In the genomic region with DNA sequence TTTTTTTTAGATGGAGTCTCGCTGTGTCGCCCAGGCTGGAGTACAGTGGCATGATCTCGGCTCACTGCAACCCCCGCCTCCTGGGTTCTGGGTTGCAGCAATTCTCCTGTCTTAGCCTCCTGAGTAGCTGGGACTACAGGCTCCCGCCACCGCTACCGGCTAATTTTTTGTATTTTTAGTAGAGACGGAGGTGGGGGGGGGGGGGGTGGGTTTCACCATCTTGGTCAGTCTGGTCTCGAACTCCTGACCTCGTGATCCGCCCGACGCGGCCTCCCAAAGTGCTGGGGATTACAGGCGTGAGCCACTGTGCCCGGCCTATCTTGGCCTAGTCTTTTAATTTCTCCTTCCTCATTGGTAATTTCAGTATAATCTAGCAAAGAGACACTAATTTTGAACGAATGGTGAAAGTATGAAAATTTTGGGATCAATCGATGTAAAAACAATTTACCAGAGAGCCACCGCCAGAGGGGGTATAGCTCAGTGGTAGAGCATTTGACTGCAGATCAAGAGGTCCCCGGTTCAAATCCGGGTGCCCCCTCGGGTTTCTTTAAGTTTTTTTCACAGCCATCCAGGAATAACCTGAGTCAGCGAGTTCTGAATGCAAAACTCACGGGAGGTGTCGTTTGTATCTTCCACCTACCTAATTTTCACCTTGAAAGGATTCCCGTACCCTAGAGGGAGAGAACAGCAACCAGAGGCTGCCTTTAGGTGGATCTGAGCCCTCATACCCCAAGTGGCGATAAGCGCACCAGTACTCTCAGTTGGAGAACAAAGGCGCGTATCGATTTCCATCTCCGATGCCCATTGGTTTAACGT, we compare ENCODE assay signal across 1 cellular context.
TF ChIP-seq lines count a peak whose summit lies in the region.

No MANE protein-coding gene starts in this region.

TF ChIP-seq in GM12878, 131 proteins besides CTCF, POLR2A, EP300 and RAD21 (continues in another document):
- TF ChIP-seq YY1 (IDR thresholded peaks at IDR 0.05; ENCODE audit: low read depth, low read length) (peak; percentile 32; the same call in 1 of the 2 replicates), ZBED1 (IDR thresholded peaks at IDR 0.05; ENCODE audit: borderline replicate concordance) (no peak), BHLHE40 (IDR thresholded peaks at IDR 0.05; ENCODE audit: borderline replicate concordance in 1 of 2, low read depth in 2 of 2, low read length in 1 of 2) (0 out of 4 replicates have a peak, but pooled peaks of 1 of the 2 experiments have one; percentile 7), ETV6 (conservative IDR thresholded peaks at IDR 0.05 in 1 of 2, IDR thresholded peaks at IDR 0.05 in 1 of 2; ENCODE audit: borderline replicate concordance in 1 of 2, low read depth in 1 of 2) (no peak), SMAD5 (IDR thresholded peaks at IDR 0.05; ENCODE audit: low read depth) (no peak), ZNF217 (IDR thresholded peaks at IDR 0.05) (peak; percentile 94), SMAD1 (IDR thresholded peaks at IDR 0.05; ENCODE audit: low read depth, partially characterized antibody) (no peak), CHD1 (IDR thresholded peaks at IDR 0.05; ENCODE audit: low read depth, low read length) (no peak), BMI1 (IDR thresholded peaks at IDR 0.05; ENCODE audit: borderline replicate concordance) (no peak), RBBP5 (conservative IDR thresholded peaks at IDR 0.05) (no peak), CREM (IDR thresholded peaks at IDR 0.05; ENCODE audit: low read depth) (no peak), RB1 (IDR thresholded peaks at IDR 0.05; ENCODE audit: borderline replicate concordance) (no peak), GATAD2B (conservative IDR thresholded peaks at IDR 0.05; ENCODE audit: low read depth) (no peak), NBN (IDR thresholded peaks at IDR 0.05) (peak; percentile 30; the same call in 1 of the 2 replicates), TAF1 (IDR thresholded peaks at IDR 0.05; ENCODE audit: borderline replicate concordance, low read depth, low read length) (no peak), ZNF592 (IDR thresholded peaks at IDR 0.05) (no peak), POLR2AphosphoS2 (IDR thresholded peaks at IDR 0.05; ENCODE audit: low read depth, low read length) (no peak), MXI1 (IDR thresholded peaks at IDR 0.05; ENCODE audit: low read depth, low read length) (no peak), SMC3 (IDR thresholded peaks at IDR 0.05; ENCODE audit: borderline replicate concordance, low read length) (no peak), IRF3 (IDR thresholded peaks at IDR 0.05) (no peak), FOXK2 (IDR thresholded peaks at IDR 0.05) (no peak), SPI1 (IDR thresholded peaks at IDR 0.05; ENCODE audit: borderline replicate concordance, insufficient read depth, low read depth, low read length) (no peak), HDGF (IDR thresholded peaks at IDR 0.05) (no peak), ELK1 (IDR thresholded peaks at IDR 0.05; ENCODE audit: low read depth, low read length) (no peak), SUZ12 (IDR thresholded peaks at IDR 0.05; ENCODE audit: unreplicated experiment) (no peak), NR2C2 (IDR thresholded peaks at IDR 0.05; ENCODE audit: borderline replicate concordance, control insufficient read depth, insufficient read length, low read depth) (no peak), HDAC2 (IDR thresholded peaks at IDR 0.05) (no peak), ZZZ3 (IDR thresholded peaks at IDR 0.05; ENCODE audit: control insufficient read depth, insufficient read length, low read depth) (no peak), SUPT20H (IDR thresholded peaks at IDR 0.05; ENCODE audit: borderline replicate concordance, control insufficient read depth, low read depth, low read length) (no peak), MEF2A (IDR thresholded peaks at IDR 0.05; ENCODE audit: insufficient read depth, low read depth, low read length) (0 out of 2 replicates have a peak, but pooled peaks have one; percentile 43), PKNOX1 (IDR thresholded peaks at IDR 0.05) (no peak)
- TF ChIP-seq, protein P1, sequence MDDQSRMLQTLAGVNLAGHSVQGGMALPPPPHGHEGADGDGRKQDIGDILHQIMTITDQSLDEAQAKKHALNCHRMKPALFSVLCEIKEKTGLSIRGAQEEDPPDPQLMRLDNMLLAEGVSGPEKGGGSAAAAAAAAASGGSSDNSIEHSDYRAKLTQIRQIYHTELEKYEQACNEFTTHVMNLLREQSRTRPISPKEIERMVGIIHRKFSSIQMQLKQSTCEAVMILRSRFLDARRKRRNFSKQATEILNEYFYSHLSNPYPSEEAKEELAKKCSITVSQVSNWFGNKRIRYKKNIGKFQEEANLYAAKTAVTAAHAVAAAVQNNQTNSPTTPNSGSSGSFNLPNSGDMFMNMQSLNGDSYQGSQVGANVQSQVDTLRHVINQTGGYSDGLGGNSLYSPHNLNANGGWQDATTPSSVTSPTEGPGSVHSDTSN (IDR thresholded peaks at IDR 0.05; ENCODE audit: insufficient replicate concordance, low read depth, low read length): no peak
- TF ChIP-seq, protein P2, sequence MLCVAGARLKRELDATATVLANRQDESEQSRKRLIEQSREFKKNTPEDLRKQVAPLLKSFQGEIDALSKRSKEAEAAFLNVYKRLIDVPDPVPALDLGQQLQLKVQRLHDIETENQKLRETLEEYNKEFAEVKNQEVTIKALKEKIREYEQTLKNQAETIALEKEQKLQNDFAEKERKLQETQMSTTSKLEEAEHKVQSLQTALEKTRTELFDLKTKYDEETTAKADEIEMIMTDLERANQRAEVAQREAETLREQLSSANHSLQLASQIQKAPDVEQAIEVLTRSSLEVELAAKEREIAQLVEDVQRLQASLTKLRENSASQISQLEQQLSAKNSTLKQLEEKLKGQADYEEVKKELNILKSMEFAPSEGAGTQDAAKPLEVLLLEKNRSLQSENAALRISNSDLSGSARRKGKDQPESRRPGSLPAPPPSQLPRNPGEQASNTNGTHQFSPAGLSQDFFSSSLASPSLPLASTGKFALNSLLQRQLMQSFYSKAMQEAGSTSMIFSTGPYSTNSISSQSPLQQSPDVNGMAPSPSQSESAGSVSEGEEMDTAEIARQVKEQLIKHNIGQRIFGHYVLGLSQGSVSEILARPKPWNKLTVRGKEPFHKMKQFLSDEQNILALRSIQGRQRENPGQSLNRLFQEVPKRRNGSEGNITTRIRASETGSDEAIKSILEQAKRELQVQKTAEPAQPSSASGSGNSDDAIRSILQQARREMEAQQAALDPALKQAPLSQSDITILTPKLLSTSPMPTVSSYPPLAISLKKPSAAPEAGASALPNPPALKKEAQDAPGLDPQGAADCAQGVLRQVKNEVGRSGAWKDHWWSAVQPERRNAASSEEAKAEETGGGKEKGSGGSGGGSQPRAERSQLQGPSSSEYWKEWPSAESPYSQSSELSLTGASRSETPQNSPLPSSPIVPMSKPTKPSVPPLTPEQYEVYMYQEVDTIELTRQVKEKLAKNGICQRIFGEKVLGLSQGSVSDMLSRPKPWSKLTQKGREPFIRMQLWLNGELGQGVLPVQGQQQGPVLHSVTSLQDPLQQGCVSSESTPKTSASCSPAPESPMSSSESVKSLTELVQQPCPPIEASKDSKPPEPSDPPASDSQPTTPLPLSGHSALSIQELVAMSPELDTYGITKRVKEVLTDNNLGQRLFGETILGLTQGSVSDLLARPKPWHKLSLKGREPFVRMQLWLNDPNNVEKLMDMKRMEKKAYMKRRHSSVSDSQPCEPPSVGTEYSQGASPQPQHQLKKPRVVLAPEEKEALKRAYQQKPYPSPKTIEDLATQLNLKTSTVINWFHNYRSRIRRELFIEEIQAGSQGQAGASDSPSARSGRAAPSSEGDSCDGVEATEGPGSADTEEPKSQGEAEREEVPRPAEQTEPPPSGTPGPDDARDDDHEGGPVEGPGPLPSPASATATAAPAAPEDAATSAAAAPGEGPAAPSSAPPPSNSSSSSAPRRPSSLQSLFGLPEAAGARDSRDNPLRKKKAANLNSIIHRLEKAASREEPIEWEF (IDR thresholded peaks at IDR 0.05; ENCODE audit: insufficient replicate concordance, low read depth, low read length): peak; percentile 48
- TF ChIP-seq, protein P3, sequence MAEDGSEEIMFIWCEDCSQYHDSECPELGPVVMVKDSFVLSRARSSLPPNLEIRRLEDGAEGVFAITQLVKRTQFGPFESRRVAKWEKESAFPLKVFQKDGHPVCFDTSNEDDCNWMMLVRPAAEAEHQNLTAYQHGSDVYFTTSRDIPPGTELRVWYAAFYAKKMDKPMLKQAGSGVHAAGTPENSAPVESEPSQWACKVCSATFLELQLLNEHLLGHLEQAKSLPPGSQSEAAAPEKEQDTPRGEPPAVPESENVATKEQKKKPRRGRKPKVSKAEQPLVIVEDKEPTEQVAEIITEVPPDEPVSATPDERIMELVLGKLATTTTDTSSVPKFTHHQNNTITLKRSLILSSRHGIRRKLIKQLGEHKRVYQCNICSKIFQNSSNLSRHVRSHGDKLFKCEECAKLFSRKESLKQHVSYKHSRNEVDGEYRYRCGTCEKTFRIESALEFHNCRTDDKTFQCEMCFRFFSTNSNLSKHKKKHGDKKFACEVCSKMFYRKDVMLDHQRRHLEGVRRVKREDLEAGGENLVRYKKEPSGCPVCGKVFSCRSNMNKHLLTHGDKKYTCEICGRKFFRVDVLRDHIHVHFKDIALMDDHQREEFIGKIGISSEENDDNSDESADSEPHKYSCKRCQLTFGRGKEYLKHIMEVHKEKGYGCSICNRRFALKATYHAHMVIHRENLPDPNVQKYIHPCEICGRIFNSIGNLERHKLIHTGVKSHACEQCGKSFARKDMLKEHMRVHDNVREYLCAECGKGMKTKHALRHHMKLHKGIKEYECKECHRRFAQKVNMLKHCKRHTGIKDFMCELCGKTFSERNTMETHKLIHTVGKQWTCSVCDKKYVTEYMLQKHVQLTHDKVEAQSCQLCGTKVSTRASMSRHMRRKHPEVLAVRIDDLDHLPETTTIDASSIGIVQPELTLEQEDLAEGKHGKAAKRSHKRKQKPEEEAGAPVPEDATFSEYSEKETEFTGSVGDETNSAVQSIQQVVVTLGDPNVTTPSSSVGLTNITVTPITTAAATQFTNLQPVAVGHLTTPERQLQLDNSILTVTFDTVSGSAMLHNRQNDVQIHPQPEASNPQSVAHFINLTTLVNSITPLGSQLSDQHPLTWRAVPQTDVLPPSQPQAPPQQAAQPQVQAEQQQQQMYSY (CRISPR knock-in tag; IDR thresholded peaks at IDR 0.05): no peak
- TF ChIP-seq, protein P4, sequence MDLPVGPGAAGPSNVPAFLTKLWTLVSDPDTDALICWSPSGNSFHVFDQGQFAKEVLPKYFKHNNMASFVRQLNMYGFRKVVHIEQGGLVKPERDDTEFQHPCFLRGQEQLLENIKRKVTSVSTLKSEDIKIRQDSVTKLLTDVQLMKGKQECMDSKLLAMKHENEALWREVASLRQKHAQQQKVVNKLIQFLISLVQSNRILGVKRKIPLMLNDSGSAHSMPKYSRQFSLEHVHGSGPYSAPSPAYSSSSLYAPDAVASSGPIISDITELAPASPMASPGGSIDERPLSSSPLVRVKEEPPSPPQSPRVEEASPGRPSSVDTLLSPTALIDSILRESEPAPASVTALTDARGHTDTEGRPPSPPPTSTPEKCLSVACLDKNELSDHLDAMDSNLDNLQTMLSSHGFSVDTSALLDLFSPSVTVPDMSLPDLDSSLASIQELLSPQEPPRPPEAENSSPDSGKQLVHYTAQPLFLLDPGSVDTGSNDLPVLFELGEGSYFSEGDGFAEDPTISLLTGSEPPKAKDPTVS (IDR thresholded peaks at IDR 0.05; ENCODE audit: low read depth, low read length): no peak
